26 cellular contexts compared by ENCODE assay signal in genomic region chr16:11570796-11571195, GRCh38. TPM values are rescaled to one million over a fixed set of nuclear protein-coding genes. Genes with fewer than 3 reads are reported as not detected.
A peak's percentile ranks its signal among the peaks of the same experiment; 100 is the strongest.
DNase-seq lines count a peak whose midpoint lies in the region; ATAC-seq, FAIRE-seq and TF ChIP-seq lines count a peak whose summit lies in the region.
"Had no signal": no experiment of that assay in that cellular context is flagged by ENCODE, and none has a peak within 500 bp of the region (broad histone marks: within the 10 kb centered on the region; RNA-seq: fewer than 3 reads in every experiment).

No MANE protein-coding gene starts in this region.

- H3K27ac ChIP-seq in A549 (peak overlapping the region in 1 of 2 experiments; percentile 39; a peak in 1 of 6 replicates), caudate nucleus (ENCODE audit: low read depth, low read length) (no peak overlapping the region), foreskin keratinocyte (no peak overlapping the region)
- H3K27ac ChIP-seq: C4-2B, HL-60, SK-N-MC had no signal

- no peak for TF ChIP-seq RAD21 in A549 (conservative IDR thresholded peaks at IDR 0.05 in 1 of 2, IDR thresholded peaks at IDR 0.05 in 1 of 2)

- TF ChIP-seq EP300 in A549 (IDR thresholded peaks at IDR 0.05): no peak

- no peak overlapping the region for H3K4me3 Mint-ChIP-seq in activated CD4-positive, alpha-beta T cell treated with anti-CD3 and anti-CD28 coated beads for 36 hours
- H3K4me3 Mint-ChIP-seq in activated B cell treated with CpG ODN at 0.5 μM for 24 hours (no peak overlapping the region), naive B cell (peak overlapping the region in 6 of 8 donors; percentile 4 to 73 (median 41))

- peaks cover 67% of the 10 kb centered on the region for H3K4me1 Mint-ChIP-seq in activated CD4-positive, alpha-beta T cell treated with anti-CD3 and anti-CD28 coated beads for 36 hours
- H3K4me1 Mint-ChIP-seq in activated B cell treated with CpG ODN at 0.5 μM for 24 hours: peaks cover 73% of the 10 kb centered on the region
- peaks cover 60 to 87% (median 72%) of the 10 kb centered on the region in 3 donors for H3K4me1 Mint-ChIP-seq in naive B cell

- TF ChIP-seq CTCF in A549 (IDR thresholded peaks at IDR 0.05) (no peak), activated B cell treated with CpG ODN at 0.5 μM for 24 hours (IDR thresholded peaks at IDR 0.05) (no peak), foreskin keratinocyte (conservative IDR thresholded peaks at IDR 0.05) (no peak)

- intact Hi-C loops in activated CD4-positive, alpha-beta T cell treated with anti-CD3 and anti-CD28 coated beads for 36 hours (cut with DNase I, micrococcal nuclease): no loop called here
- intact Hi-C loops in activated B cell treated with CpG ODN at 0.5 μM for 24 hours (cut with micrococcal nuclease): no loop called here

- WGBS in A549 (ENCODE audit: missing lambda C conversion rate): 93% methylated on average over 5 of the region's 5 CpGs

- H3K27me3 Mint-ChIP-seq in activated CD4-positive, alpha-beta T cell treated with anti-CD3 and anti-CD28 coated beads for 36 hours: no peaks in the 10 kb centered on the region
- no peaks in the 10 kb centered on the region for H3K27me3 Mint-ChIP-seq in activated B cell treated with CpG ODN at 0.5 μM for 24 hours
- no peaks in the 10 kb centered on the region for H3K27me3 Mint-ChIP-seq in naive B cell

- CTCF ChIA-PET in activated CD4-positive, alpha-beta T cell treated with anti-CD3 and anti-CD28 coated beads for 36 hours (lab: Charles Lee): interaction anchor here (0.8 kb wide), 1 partner anchor 15 kb away, joined by 3 read pairs; no protein-coding TSS in a partner anchor
- CTCF ChIA-PET in A549 (lab: Yijun Ruan, JAX) (no interaction called here), activated B cell treated with CpG ODN at 0.5 μM for 24 hours (lab: Charles Lee) (interaction anchor here (0.7 kb wide), 1 partner anchor 56 kb away, joined by 3 read pairs; no protein-coding TSS in a partner anchor)

- POLR2A ChIA-PET in activated CD4-positive, alpha-beta T cell treated with anti-CD3 and anti-CD28 coated beads for 36 hours (lab: Charles Lee): no interaction called here
- POLR2A ChIA-PET in A549 (lab: Yijun Ruan, JAX): no interaction called here
- POLR2A ChIA-PET in activated B cell treated with CpG ODN at 0.5 μM for 24 hours (lab: Charles Lee): no interaction called here

- FAIRE-seq in A549 (lab: Jason Lieb, UNC): no peak
- FAIRE-seq: RCC 7860 had no signal

- no peak overlapping the region for H3K4me3 ChIP-seq in A549
- H3K4me3 ChIP-seq: ascending aorta, SK-N-MC, uterus had no signal

- DNase-seq in activated CD4-positive, alpha-beta T cell treated with anti-CD3 and anti-CD28 coated beads for 36 hours: no peak
- no peak for DNase-seq in activated CD4-positive, alpha-beta T cell treated with anti-CD3 and anti-CD28 coated beads, Interleukin-2, amount 50 U/mL, for 1 hour
- DNase-seq in A549 (ENCODE audit: low read depth in 1 of 2, low spot score in 1 of 2) (no peak), activated B cell treated with CpG ODN at 0.5 μM for 24 hours (no peak), naive B cell (no peak), caudate nucleus (lab: John Stamatoyannopoulos, UW) (no peak), UCSD-AML1 (lab: John Stamatoyannopoulos, UW; ENCODE audit: unreplicated experiment) (no peak), foreskin keratinocyte (no peak)
- DNase-seq: 8988T; activated CD4-positive, CD25-positive, alpha-beta regulatory T cell; DMS153; GDM1; GOT3; left colon; midbrain; NCI-H1417 treated with DMSO at 0.1 percent for 48 hours; NCI-H524; stimulated activated CD4-positive, alpha-beta T cell treated with anti-CD3 and anti-CD28 coated beads, Interleukin-4, amount 100 ng/mL, for 4 hours; substantia nigra; T-helper 9 cell; uterus had no signal

- H3K9me3 ChIP-seq in A549: no peaks in the 10 kb centered on the region
- H3K9me3 ChIP-seq: ascending aorta, uterus had no signal

- H3K36me3 Mint-ChIP-seq in activated CD4-positive, alpha-beta T cell treated with anti-CD3 and anti-CD28 coated beads for 36 hours (ENCODE audit: low read depth): peaks cover 39% of the 10 kb centered on the region
- peaks cover 60% of the 10 kb centered on the region for H3K36me3 Mint-ChIP-seq in activated B cell treated with CpG ODN at 0.5 μM for 24 hours (ENCODE audit: low read depth)
- H3K36me3 Mint-ChIP-seq in naive B cell: peaks cover 2 to 11% of the 10 kb centered on the region in 2 donors

- no peaks in the 10 kb centered on the region for H3K9me3 Mint-ChIP-seq in activated CD4-positive, alpha-beta T cell treated with anti-CD3 and anti-CD28 coated beads for 36 hours (ENCODE audit: low read depth)
- H3K9me3 Mint-ChIP-seq in activated B cell treated with CpG ODN at 0.5 μM for 24 hours (no peaks in the 10 kb centered on the region), naive B cell (peaks cover 0 to 3% (median 0%) of the 10 kb centered on the region in 7 donors)

- H3K27me3 ChIP-seq in foreskin keratinocyte: no peaks in the 10 kb centered on the region
- H3K27me3 ChIP-seq: ascending aorta, uterus had no signal

- no peak for TF ChIP-seq POLR2A in A549 (IDR thresholded peaks at IDR 0.05; ENCODE audit: low read length)

- H3K4me1 ChIP-seq in A549 (peaks cover 50% of the 10 kb centered on the region), foreskin keratinocyte (no peaks in the 10 kb centered on the region)

- peak overlapping the region; percentile 47 for H3K27ac Mint-ChIP-seq in activated CD4-positive, alpha-beta T cell treated with anti-CD3 and anti-CD28 coated beads for 36 hours
- H3K27ac Mint-ChIP-seq in activated B cell treated with CpG ODN at 0.5 μM for 24 hours (peak overlapping the region; percentile 41), naive B cell (peak overlapping the region; percentile 67 to 96 (median 94))

- ATAC-seq in activated CD4-positive, alpha-beta T cell treated with anti-CD3 and anti-CD28 coated beads for 36 hours: no peak
- ATAC-seq in A549: 0 out of 6 replicates have a peak, but pooled peaks have one; percentile 8 to 19
- ATAC-seq in activated B cell treated with CpG ODN at 0.5 μM for 24 hours (ENCODE audit: low read depth): no peak
- ATAC-seq in naive B cell (ENCODE audit: low read depth in 2 of 2): peak in 1 of 2 donors; percentile 26
- ATAC-seq in foreskin keratinocyte: no peak
- ATAC-seq: left colon had no signal

- H3K4me2 ChIP-seq in A549: no peak overlapping the region

TF ChIP-seq in A549, 52 proteins besides CTCF, POLR2A, EP300 and RAD21:
- TF ChIP-seq JUN (IDR thresholded peaks at IDR 0.05): no peak
- peak; percentile 26 for TF ChIP-seq MAFK (IDR thresholded peaks at IDR 0.05; ENCODE audit: partially characterized antibody)

RNA-seq across cellular contexts. Expression of gene LITAF, which starts 15.9 kb away (rescaled TPM):
- total RNA-seq in activated CD4-positive, alpha-beta T cell treated with anti-CD3 and anti-CD28 coated beads for 36 hours: 100 to 1,000 TPM in 1 of 2 experiments, 10 to 100 TPM in 1; 99.0 to 116 TPM
- polyA plus RNA-seq in A549 (2011; rRNA removed) (197 and 216 TPM in 2 replicates), A549 (2017; fragmentation: RNase III; extraction: RNeasy Plus Mini Kit Qiagen cat#74134 plus additional on column Dnase treatment) (197 to 227 TPM (median 218 TPM) in 3 replicates), naive B cell (ENCODE audit: low read depth in 6 of 6) (100 to 1,000 TPM; 275 to 379 (median 304) TPM), foreskin keratinocyte (83.9 and 86.1 TPM in 2 replicates)
- 250 and 441 TPM in 2 replicates for polyA plus RNA-seq in A549 (2012; cell fraction: cytosol; rRNA removed)
- 173 and 229 TPM in 2 replicates for polyA plus RNA-seq in A549 (2012; cell fraction: nucleus; rRNA removed)
- 215 and 242 TPM in 2 replicates for polyA minus RNA-seq in A549 (2011; rRNA and poly(A)+ RNA removed)
- total RNA-seq in activated B cell treated with CpG ODN at 0.5 μM for 24 hours (124 and 126 TPM in 2 replicates), foreskin keratinocyte (91.8 and 109 TPM in 2 replicates)

Comparison
In these comparisons a context has a peak if more than half of its experiments do, and no peak if none do; other contexts are left out.
1. ATAC-seq: peak in A549 (2 of 2); none in activated CD4-positive, alpha-beta T cell treated with anti-CD3 and anti-CD28 coated beads for 36 hours (single experiment), activated B cell treated with CpG ODN at 0.5 μM for 24 hours (single experiment) and foreskin keratinocyte (single experiment).
2. H3K27ac Mint-ChIP-seq: peak in every context shown above with its lines; median percentile 94 in naive B cell; 47 in activated CD4-positive, alpha-beta T cell treated with anti-CD3 and anti-CD28 coated beads for 36 hours; 41 in activated B cell treated with CpG ODN at 0.5 μM for 24 hours.
3. H3K4me3 Mint-ChIP-seq: peak in naive B cell (6 of 8); none in activated CD4-positive, alpha-beta T cell treated with anti-CD3 and anti-CD28 coated beads for 36 hours (single experiment) and activated B cell treated with CpG ODN at 0.5 μM for 24 hours (single experiment).